In genomic region chr19:57389730-57390598, GRCh38 we compare ENCODE assay signal across 8 cellular contexts. TPM values are rescaled to one million over a fixed set of nuclear protein-coding genes. Genes with fewer than 3 reads are reported as not detected.
DNase-seq lines count a peak whose midpoint lies in the region; ATAC-seq, FAIRE-seq and TF ChIP-seq lines count a peak whose summit lies in the region.

TSS of gene ZNF548 (plus strand) at chr19:57389854. CDS start at chr19:57390100, 246 bp downstream.

- peak in 1 of 2 experiments; percentile 60; a peak in 1 of 3 replicates for TF ChIP-seq EP300 in H1 (IDR thresholded peaks at IDR 0.05; ENCODE audit: borderline replicate concordance in 1 of 2, low read depth in 2 of 2, low read length in 2 of 2)

- POLR2A ChIA-PET in H1 (lab: Charles Lee; ENCODE audit: partially characterized antibody), result interaction anchor here (0.6 to 3.1 kb wide), 12 partner anchors 9 to 1790 kb away, joined by 3 to 20 read pairs (median 3); partner anchors contain the start of genes TRAPPC2B, ZNF304, ZNF460 and ZNF524

- H4K8ac ChIP-seq in H1 (ENCODE audit: extremely low read depth, insufficient read depth, low read length) (peak within 1 kb of the TSS; percentile 74; the same call in 1 of the 2 replicates), mesendoderm (ENCODE audit: low read depth, low read length) (no peak within 1 kb of the TSS)

- peak within 1 kb of the TSS; percentile 97 for H2AFZ ChIP-seq in H1 (ENCODE audit: low read length)

- H3K4me1 Mint-ChIP-seq in activated CD8-positive, alpha-beta memory T cell treated with anti-CD3 and anti-CD28 coated beads, Interleukin-2, amount 10 ng/mL, durations not matched to agents 7 days and 5 days, result peaks cover 35% of the 10 kb centered on the region

- H4K5ac ChIP-seq in H1 (ENCODE audit: insufficient read length, low read depth, low read length), result peak within 1 kb of the TSS; percentile 17
- H4K5ac ChIP-seq in mesendoderm (ENCODE audit: low read length), result peak within 1 kb of the TSS; percentile 100

- FAIRE-seq in HTR-8/SVneo (lab: Jason Lieb, UNC) (peak; percentile 97), H1 (lab: Jason Lieb, UNC) (peak; percentile 99)

- H4K20me1 ChIP-seq in H1 (replicated peaks in 1 of 2; ENCODE audit: control insufficient read depth in 1 of 2, insufficient read depth in 2 of 2, low read length in 2 of 2), result no peaks in the 10 kb centered on the region

- H2BK15ac ChIP-seq in H1 (ENCODE audit: low read length), result no peak within 1 kb of the TSS
- no peak within 1 kb of the TSS for H2BK15ac ChIP-seq in mesendoderm (replicated peaks; ENCODE audit: low read depth)

- peaks cover 6% of the 10 kb centered on the region for H3K9me3 Mint-ChIP-seq in activated CD8-positive, alpha-beta memory T cell treated with anti-CD3 and anti-CD28 coated beads, Interleukin-2, amount 10 ng/mL, durations not matched to agents 7 days and 5 days (ENCODE audit: low read depth)

- peak within 1 kb of the TSS; percentile 40 for H2BK5ac ChIP-seq in H1 (ENCODE audit: low read depth, low read length)
- H2BK5ac ChIP-seq in mesendoderm (ENCODE audit: low read length), result peak within 1 kb of the TSS; percentile 45

- H3K4me3 Mint-ChIP-seq in activated CD8-positive, alpha-beta memory T cell treated with anti-CD3 and anti-CD28 coated beads, Interleukin-2, amount 10 ng/mL, durations not matched to agents 7 days and 5 days, result peak within 1 kb of the TSS; percentile 90

- H3K36me3 Mint-ChIP-seq in activated CD8-positive, alpha-beta memory T cell treated with anti-CD3 and anti-CD28 coated beads, Interleukin-2, amount 10 ng/mL, durations not matched to agents 7 days and 5 days, result peaks cover 38% of the 10 kb centered on the region

- in situ Hi-C loops in Caki2 (cut with HindIII; ENCODE audit: low pct_unique_long_range_greater_than_20kb, low sequenced_read_pairs), result no loop called here

- H3K27me3 ChIP-seq in NT2/D1 (ENCODE audit: insufficient read depth, insufficient read length), result no peaks in the 10 kb centered on the region
- no peaks in the 10 kb centered on the region for H3K27me3 ChIP-seq in H1 (replicated peaks in 1 of 4; ENCODE audit: control insufficient read depth in 3 of 4, extremely low read depth in 1 of 4, insufficient read depth in 3 of 4, low read length in 3 of 4)
- no peaks in the 10 kb centered on the region for H3K27me3 ChIP-seq in mesendoderm (ENCODE audit: insufficient read depth, low read length, poor library complexity)

- H3K27me3 Mint-ChIP-seq in activated CD8-positive, alpha-beta memory T cell treated with anti-CD3 and anti-CD28 coated beads, Interleukin-2, amount 10 ng/mL, durations not matched to agents 7 days and 5 days, result no peaks in the 10 kb centered on the region

- no peak within 1 kb of the TSS for H3K23ac ChIP-seq in H1 (ENCODE audit: insufficient read length)
- H3K23ac ChIP-seq in mesendoderm (ENCODE audit: low read length), result no peak within 1 kb of the TSS

- TF ChIP-seq POLR2A in H1 (IDR thresholded peaks at IDR 0.05; ENCODE audit: control extremely low read depth in 1 of 2, low read depth in 2 of 2, low read length in 2 of 2), result peak in 1 of 2 experiments; percentile 71; a peak in 1 of 3 replicates

- H3K9ac ChIP-seq in NT2/D1 (ENCODE audit: insufficient read length, low read depth) (peak within 1 kb of the TSS; percentile 79), H1 (replicated peaks in 1 of 4; ENCODE audit: extremely low read depth in 1 of 4, low read depth in 3 of 4, low read length in 3 of 4) (peak within 1 kb of the TSS; percentile 39 to 79 (median 66)), mesendoderm (ENCODE audit: low read length) (peak within 1 kb of the TSS; percentile 78)

- no peak within 1 kb of the TSS for H3K14ac ChIP-seq in H1 (ENCODE audit: insufficient read length)

- whole genome bisulfite sequencing in H1 (ENCODE audit: extremely low coverage in 1 of 2, insufficient coverage in 1 of 2, insufficient read length in 1 of 2, insufficient replicate concordance in 2 of 2, low coverage in 1 of 2, low lambda C conversion rate in 2 of 2, missing lambda C conversion rate in 1 of 2), 2 experiments, result 3% methylated on average over 50 of the region's 50 CpGs; no CpG with 5 or more reads in 1 of the 2 experiments
- WGBS in mesendoderm (ENCODE audit: extremely low coverage, insufficient coverage, low lambda C conversion rate), result no CpG with 5 or more reads among the region's 50 CpGs

- peak in 2 of 3 experiments; percentile 6 to 28; a peak in 3 of 4 replicates for TF ChIP-seq CTCF in H1 (IDR thresholded peaks at IDR 0.05; ENCODE audit: control extremely low read depth in 1 of 3, insufficient read depth in 1 of 3, low read depth in 1 of 3, low read length in 3 of 3)

- CTCF ChIA-PET in activated CD8-positive, alpha-beta memory T cell treated with anti-CD3 and anti-CD28 coated beads, Interleukin-2, amount 10 ng/mL, durations not matched to agents 7 days and 5 days (lab: Charles Lee), result interaction anchor here (0.9 to 1.5 kb wide), 5 partner anchors 16 to 198 kb away, joined by 3 to 4 read pairs (median 4); partner anchors contain the start of genes ZIK1, ZNF264 and ZNF460
- CTCF ChIA-PET in H1 (lab: Charles Lee; ENCODE audit: partially characterized antibody), result interaction anchor here (1.3 kb wide), 1 partner anchor 16 kb away, joined by 4 read pairs; no protein-coding TSS in a partner anchor

- H3K18ac ChIP-seq in H1 (ENCODE audit: extremely low read depth, low read length) (no peak within 1 kb of the TSS; the same call in 1 of the 2 replicates), mesendoderm (ENCODE audit: low read length) (peak within 1 kb of the TSS; percentile 61)

- DNase-seq in Caki2 (ENCODE audit: low read depth), result peak; percentile 98
- peak; percentile 96 for DNase-seq in HTR-8/SVneo (ENCODE audit: insufficient read length, low spot score)
- peak; percentile 97 for DNase-seq in NT2/D1 (ENCODE audit: low read depth, low spot score)
- peak; percentile 99 for DNase-seq in activated CD8-positive, alpha-beta memory T cell treated with anti-CD3 and anti-CD28 coated beads, Interleukin-2, amount 10 ng/mL, durations not matched to agents 7 days and 5 days
- DNase-seq in H1 (ENCODE audit: low read depth in 1 of 2, low spot score in 2 of 2), result peak; percentile 96 to 99
- DNase-seq in mesendoderm, result peak; percentile 100
- DNase-seq in stimulated activated CD8-positive, alpha-beta memory T cell treated with anti-CD3 and anti-CD28 coated beads, Interleukin-15, amount 100 ng/mL, for 1 hour (ENCODE audit: low read depth), result peak; percentile 96

- no peak within 1 kb of the TSS for H2BK20ac ChIP-seq in H1 (ENCODE audit: low read length)

- H3K23me2 ChIP-seq in H1 (ENCODE audit: low read depth, low read length), result peaks cover 3% of the 10 kb centered on the region; the same call in 1 of the 2 replicates

- H3K27ac ChIP-seq in H1 (ENCODE audit: low read depth, low read length) (peak within 1 kb of the TSS; percentile 53; the same call in 1 of the 2 replicates), mesendoderm (ENCODE audit: low read depth, low read length) (peak within 1 kb of the TSS; percentile 44)

- no peak; a peak in 1 of 4 replicates for TF ChIP-seq RAD21 in H1 (IDR thresholded peaks at IDR 0.05 in 1 of 2, conservative IDR thresholded peaks at IDR 0.05 in 1 of 2; ENCODE audit: low read depth in 2 of 2, low read length in 2 of 2)

- peak within 1 kb of the TSS; percentile 96 for H3K27ac Mint-ChIP-seq in activated CD8-positive, alpha-beta memory T cell treated with anti-CD3 and anti-CD28 coated beads, Interleukin-2, amount 10 ng/mL, durations not matched to agents 7 days and 5 days

- H3K56ac ChIP-seq in H1 (replicated peaks; ENCODE audit: insufficient read length, low read depth, low read length) (no peak within 1 kb of the TSS), mesendoderm (ENCODE audit: low read length) (peak within 1 kb of the TSS; percentile 85)

- H4K91ac ChIP-seq in H1 (replicated peaks; ENCODE audit: insufficient read length, low read length), result peak within 1 kb of the TSS; percentile 59

- H3K79me1 ChIP-seq in H1 (ENCODE audit: low read depth, low read length) (no peaks in the 10 kb centered on the region; the same call in 1 of the 2 replicates), mesendoderm (ENCODE audit: low read length) (peaks cover 10% of the 10 kb centered on the region)

- H2BK120ac ChIP-seq in H1 (replicated peaks; ENCODE audit: low read depth, low read length) (no peak within 1 kb of the TSS), mesendoderm (ENCODE audit: low read depth, low read length) (no peak within 1 kb of the TSS)

- ATAC-seq in GM21367 (IDR thresholded peaks at IDR 0.05; ENCODE audit: unreplicated experiment), result peak; percentile 95
- peak; percentile 98 for ATAC-seq in activated CD8-positive, alpha-beta memory T cell treated with anti-CD3 and anti-CD28 coated beads, Interleukin-2, amount 10 ng/mL, durations not matched to agents 7 days and 5 days

- no peak within 1 kb of the TSS for H2BK12ac ChIP-seq in H1 (ENCODE audit: low read depth, low read length)

- no peaks in the 10 kb centered on the region for H3K9me3 ChIP-seq in NT2/D1 (ENCODE audit: insufficient read depth, low read length)
- no peaks in the 10 kb centered on the region for H3K9me3 ChIP-seq in H1 (ENCODE audit: insufficient read depth in 2 of 2, low read depth in 1 of 2, low read length in 1 of 2)

- peaks cover 3 to 28% of the 10 kb centered on the region in 2 experiments; a peak in 3 of 4 replicates for H3K79me2 ChIP-seq in H1 (ENCODE audit: control insufficient read depth in 1 of 2, insufficient read depth in 2 of 2, low read length in 2 of 2)
- peaks cover 12% of the 10 kb centered on the region for H3K79me2 ChIP-seq in mesendoderm (ENCODE audit: control insufficient read depth, insufficient read depth, low read length)

- H3K4ac ChIP-seq in H1 (replicated peaks; ENCODE audit: insufficient read length, low read depth, low read length), result no peak within 1 kb of the TSS
- peak within 1 kb of the TSS; percentile 39 for H3K4ac ChIP-seq in mesendoderm (ENCODE audit: low read depth, low read length)

- no peak within 1 kb of the TSS for H2AK5ac ChIP-seq in H1 (ENCODE audit: low read depth, low read length)
- H2AK5ac ChIP-seq in mesendoderm (ENCODE audit: low read length), result peak within 1 kb of the TSS; percentile 62

- peak within 1 kb of the TSS; percentile 66 for H3K4me3 ChIP-seq in NT2/D1 (ENCODE audit: insufficient read length, low read depth)
- peak within 1 kb of the TSS; percentile 54 to 88 (median 80) for H3K4me3 ChIP-seq in H1 (ENCODE audit: extremely low read depth in 1 of 4, insufficient read depth in 2 of 4, low read depth in 3 of 4, low read length in 4 of 4)
- H3K4me3 ChIP-seq in mesendoderm (ENCODE audit: low read length), result peak within 1 kb of the TSS; percentile 74

- H3K4me1 ChIP-seq in NT2/D1 (ENCODE audit: insufficient read depth, insufficient read length) (no peaks in the 10 kb centered on the region), H1 (replicated peaks in 1 of 4; ENCODE audit: control insufficient read depth in 3 of 4, insufficient read depth in 4 of 4, low read length in 3 of 4) (no peaks in the 10 kb centered on the region; a peak in 1 of 7 replicates), mesendoderm (ENCODE audit: control insufficient read depth, low read depth, low read length) (peaks cover 4% of the 10 kb centered on the region)

- H3K4me2 ChIP-seq in H1 (ENCODE audit: insufficient read depth in 1 of 2, low read depth in 2 of 2, low read length in 2 of 2), result peak within 1 kb of the TSS; percentile 69 to 92
- H3K4me2 ChIP-seq in mesendoderm (ENCODE audit: low read length), result peak within 1 kb of the TSS; percentile 71

- peaks cover 14% of the 10 kb centered on the region for H3K36me3 ChIP-seq in NT2/D1 (ENCODE audit: insufficient read depth, insufficient read length, low read length)
- H3K36me3 ChIP-seq in H1 (ENCODE audit: control insufficient read depth in 2 of 4, insufficient read depth in 4 of 4, low read length in 3 of 4), result no peaks in the 10 kb centered on the region
- no peaks in the 10 kb centered on the region for H3K36me3 ChIP-seq in mesendoderm (ENCODE audit: control insufficient read depth, insufficient read depth, low read length)

RNA-seq across cellular contexts. Expression of gene ZNF548, which starts in this region (rescaled TPM):
- 11.6 and 15.1 TPM in 2 replicates for total RNA-seq in Caki2 (2014; rRNA removed; shearing (Covaris generic); ENCODE audit: low replicate concordance)
- total RNA-seq in activated CD8-positive, alpha-beta memory T cell treated with anti-CD3 and anti-CD28 coated beads, Interleukin-2, amount 10 ng/mL, durations not matched to agents 7 days and 5 days, result 10 to 100 TPM; 23.8 to 28.8 TPM
- 8.9 and 9.9 TPM in 2 replicates for total RNA-seq in H1 (2021; fragmentation: NEBNext Ultra II Directional; extraction: Animal tissue kit (Norgen Biotek cat#: 25700))
- 7.4 TPM in 2 replicates for polyA plus RNA-seq in H1 (2011; rRNA removed)
- 9.1 TPM for polyA plus RNA-seq in H1 (2011; cell fraction: cytosol; rRNA removed)
- polyA plus RNA-seq in H1 (2011; cell fraction: nucleus; rRNA removed), result 8.3 TPM
- polyA plus RNA-seq in H1 (2012, experiment 1 of 2), result 6.1 to 9.0 TPM (median 8.1 TPM) in 4 replicates
- 1.0 TPM for polyA plus RNA-seq in H1 (2012, experiment 2 of 2)
- polyA plus RNA-seq in H1 (2013, experiment 1 of 2), result 3.8 TPM
- polyA plus RNA-seq in H1 (2013, experiment 2 of 2), result 3.8 TPM
- 18.5 and 24.3 TPM in 2 replicates for polyA minus RNA-seq in H1 (2011; rRNA and poly(A)+ RNA removed)
- 6.2 TPM for polyA minus RNA-seq in H1 (2011; cell fraction: cytosol; rRNA and poly(A)+ RNA removed)
- polyA minus RNA-seq in H1 (2011; cell fraction: nucleus; rRNA and poly(A)+ RNA removed), result 5.0 TPM
- polyA plus RNA-seq in mesendoderm (2013, experiment 1 of 2), result 5.2 TPM
- 4.7 TPM for polyA plus RNA-seq in mesendoderm (2013, experiment 2 of 2)

Comparison
In these comparisons a context has a peak if more than half of its experiments do, and no peak if none do; other contexts are left out.
1. Peak in every context shown above with its lines: DNase-seq, ATAC-seq, H3K4me3 ChIP-seq and H3K27ac ChIP-seq.